Comparison of ENCODE assay signal across 8 cellular contexts in genomic region chr16:90046971-90047713, GRCh38. TPM values are rescaled to one million over a fixed set of nuclear protein-coding genes. Genes with fewer than 3 reads are reported as not detected.
DNase-seq lines count a peak whose midpoint lies in the region; ATAC-seq, FAIRE-seq and TF ChIP-seq lines count a peak whose summit lies in the region.

No MANE protein-coding gene starts in this region.

- no peak for FAIRE-seq in small intestine (lab: Jason Lieb, UNC)

- H3K9me3 ChIP-seq in small intestine (ENCODE audit: control insufficient read depth, low read depth) (no peaks in the 10 kb centered on the region), WERI-Rb-1 (ENCODE audit: severe bottlenecking) (no peaks in the 10 kb centered on the region)

- peaks cover 9% of the 10 kb centered on the region for H3K4me1 Mint-ChIP-seq in activated T-cell treated with anti-CD3 and anti-CD28 coated beads, Interleukin-2, amount 50 U/mL, for 72 hours (ENCODE audit: low read depth)

- no peak for DNase-seq in activated T-cell treated with anti-CD3 and anti-CD28 coated beads, Interleukin-2, amount 50 U/mL, for 72 hours
- no peak for DNase-seq in activated T-cell treated with anti-CD3 and anti-CD28 coated beads for 4 hours
- DNase-seq in ecto neural progenitor cell (ENCODE audit: low spot score), result peak; percentile 90
- peak; percentile 24 to 40 for DNase-seq in lung microvascular endothelial cell (ENCODE audit: low read depth in 2 of 2)
- DNase-seq in ureter (ENCODE audit: low spot score), result peak; percentile 68
- no peak for DNase-seq in small intestine
- DNase-seq in WERI-Rb-1, result no peak

- H3K27ac Mint-ChIP-seq in activated T-cell treated with anti-CD3 and anti-CD28 coated beads, Interleukin-2, amount 50 U/mL, for 72 hours, result no peak overlapping the region

- no peak for TF ChIP-seq CTCF in WERI-Rb-1 (IDR thresholded peaks at IDR 0.05; ENCODE audit: low read depth, low read length)

- H3K4me1 ChIP-seq in small intestine (ENCODE audit: control insufficient read depth in 2 of 2, insufficient read depth in 1 of 2, low read depth in 1 of 2, low read length in 1 of 2), result peaks cover 0 to 4% of the 10 kb centered on the region in 2 donors

- H3K27me3 Mint-ChIP-seq in activated T-cell treated with anti-CD3 and anti-CD28 coated beads, Interleukin-2, amount 50 U/mL, for 72 hours (ENCODE audit: low read depth), result peaks cover 14% of the 10 kb centered on the region

- H3K4me3 ChIP-seq in small intestine (ENCODE audit: low read depth in 1 of 2, low read length in 2 of 2) (peak overlapping the region in 1 of 2 donors; percentile 30), WERI-Rb-1 (ENCODE audit: low read depth, low read length) (no peak overlapping the region)

- H3K36me3 ChIP-seq in small intestine (ENCODE audit: control insufficient read depth in 2 of 2, insufficient read depth in 2 of 2, low read length in 2 of 2) (no peaks in the 10 kb centered on the region), WERI-Rb-1 (no peaks in the 10 kb centered on the region)

- H3K4me3 Mint-ChIP-seq in activated T-cell treated with anti-CD3 and anti-CD28 coated beads, Interleukin-2, amount 50 U/mL, for 72 hours, result peak overlapping the region in 1 of 2 donors; percentile 43

- H3K9me3 Mint-ChIP-seq in activated T-cell treated with anti-CD3 and anti-CD28 coated beads, Interleukin-2, amount 50 U/mL, for 72 hours, result no peaks in the 10 kb centered on the region

- H3K27ac ChIP-seq in small intestine (ENCODE audit: low read depth in 1 of 2, low read length in 1 of 2) (no peak overlapping the region), WERI-Rb-1 (no peak overlapping the region)

- ATAC-seq in activated T-cell treated with anti-CD3 and anti-CD28 coated beads, Interleukin-2, amount 50 U/mL, for 72 hours (replicated peaks in 1 of 2), result peak; percentile 45 to 55
- no peak for ATAC-seq in GM21723 (IDR thresholded peaks at IDR 0.05; ENCODE audit: unreplicated experiment)

- WGBS in small intestine, 3 donors, result 2 to 5% (median 3%) methylated on average over 32 to 40 of the region's 40 CpGs

- H3K27me3 ChIP-seq in small intestine (ENCODE audit: control insufficient read depth in 2 of 2, insufficient read depth in 2 of 2, low read length in 2 of 2) (no peaks in the 10 kb centered on the region), WERI-Rb-1 (ENCODE audit: insufficient read depth, low read depth, severe bottlenecking) (no peaks in the 10 kb centered on the region)

- H3K36me3 Mint-ChIP-seq in activated T-cell treated with anti-CD3 and anti-CD28 coated beads, Interleukin-2, amount 50 U/mL, for 72 hours (ENCODE audit: insufficient read depth in 2 of 2), result peaks cover 0 to 2% of the 10 kb centered on the region in 2 donors

RNA-seq across cellular contexts. Expression of gene DBNDD1, which starts 27.9 kb away (rescaled TPM):
- 1 to 10 TPM in 1 of 2 donors, under 1 TPM in 1; 0.70 to 1.4 TPM for total RNA-seq in activated T-cell treated with anti-CD3 and anti-CD28 coated beads, Interleukin-2, amount 50 U/mL, for 72 hours
- total RNA-seq in lung microvascular endothelial cell (8.3 and 11.5 TPM in 2 replicates), ureter (3.0 TPM)
- polyA plus RNA-seq in small intestine, result 1 to 10 TPM in 1 of 3 donors, under 1 TPM in 1, not detected in 1; 0.67 to 2.2 TPM

RNA-seq across cellular contexts. Expression of gene PRDM7, which starts 30.0 kb away (rescaled TPM):
- total RNA-seq in activated T-cell treated with anti-CD3 and anti-CD28 coated beads, Interleukin-2, amount 50 U/mL, for 72 hours, result not detected
- not detected in 2 replicates for total RNA-seq in lung microvascular endothelial cell
- not detected for total RNA-seq in ureter
- polyA plus RNA-seq in small intestine, result not detected

Comparison
In these comparisons a context has a peak if more than half of its experiments do, and no peak if none do; other contexts are left out.
1. DNase-seq: peak in ecto neural progenitor cell (single experiment), lung microvascular endothelial cell (2 of 2) and ureter (single experiment); none in activated T-cell treated with anti-CD3 and anti-CD28 coated beads, Interleukin-2, amount 50 U/mL, for 72 hours (0 of 2), activated T-cell treated with anti-CD3 and anti-CD28 coated beads for 4 hours (single experiment), small intestine (single experiment) and WERI-Rb-1 (single experiment).